In the genomic region with DNA sequence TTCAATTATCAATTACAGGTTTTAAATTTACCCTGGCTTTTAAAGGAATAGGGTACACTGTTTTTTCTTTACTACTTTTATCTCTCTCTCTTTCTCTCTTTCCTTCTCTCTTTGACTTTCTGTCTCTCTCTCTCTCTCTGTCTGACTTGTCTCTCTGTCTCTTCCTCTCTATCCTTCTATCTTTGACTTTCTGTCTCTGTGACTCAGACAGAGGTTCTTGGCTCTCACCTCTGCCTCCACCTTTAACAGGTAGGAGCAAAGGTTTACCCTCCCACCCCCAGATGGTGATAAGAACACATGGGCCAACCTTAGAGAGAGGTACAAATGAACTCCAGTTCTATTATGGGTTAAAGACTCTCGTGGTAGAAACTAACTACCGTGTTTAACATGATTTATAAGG, we compare ENCODE assay signal across 37 cellular contexts. TPM values are rescaled to one million over a fixed set of nuclear protein-coding genes. Genes with fewer than 3 reads are reported as not detected.
"Had no signal": no experiment of that assay in that cellular context is flagged by ENCODE, and none has a peak within 500 bp of the region (broad histone marks: within the 10 kb centered on the region; RNA-seq: fewer than 3 reads in every experiment).

No MANE protein-coding gene starts in this region.

- H3K36me3 ChIP-seq: ascending aorta, cardiac muscle cell, WERI-Rb-1 had no signal

- H3K4me3 ChIP-seq: ascending aorta, cardiac muscle cell had no signal

- H3K4me1 ChIP-seq: ascending aorta had no signal

- H3K4me1 Mint-ChIP-seq: activated CD8-positive, alpha-beta memory T cell treated with anti-CD3 and anti-CD28 coated beads, Interleukin-2, amount 10 ng/mL, durations not matched to agents 7 days and 5 days; activated naive CD4-positive, alpha-beta T cell treated with anti-CD3 and anti-CD28 coated beads, Interleukin-2, amount 10 ng/mL, durations not matched to agents 7 days and 5 days; activated naive CD4-positive, alpha-beta T cell treated with anti-CD3 and anti-CD28 coated beads, Interleukin-2, amount 50 U/mL, for 24 hours; activated naive CD8-positive, alpha-beta T cell treated with anti-CD3 and anti-CD28 coated beads, Interleukin-2, amount 10 ng/mL, durations not matched to agents 7 days and 5 days; activated naive CD8-positive, alpha-beta T cell treated with anti-CD3 and anti-CD28 coated beads, Interleukin-2, amount 50 U/mL, for 24 hours; central memory CD8-positive, alpha-beta T cell; WTC11 had no signal

- FAIRE-seq: bronchial epithelial cell had no signal

- H3K36me3 Mint-ChIP-seq: activated CD8-positive, alpha-beta memory T cell treated with anti-CD3 and anti-CD28 coated beads, Interleukin-2, amount 10 ng/mL, durations not matched to agents 7 days and 5 days; activated naive CD4-positive, alpha-beta T cell treated with anti-CD3 and anti-CD28 coated beads, Interleukin-2, amount 10 ng/mL, durations not matched to agents 7 days and 5 days; activated naive CD4-positive, alpha-beta T cell treated with anti-CD3 and anti-CD28 coated beads, Interleukin-2, amount 50 U/mL, for 24 hours; activated naive CD8-positive, alpha-beta T cell; activated naive CD8-positive, alpha-beta T cell treated with anti-CD3 and anti-CD28 coated beads, Interleukin-2, amount 10 ng/mL, durations not matched to agents 7 days and 5 days; brain had no signal

- H3K27ac ChIP-seq: ascending aorta, cardiac muscle cell, WERI-Rb-1 had no signal

- H3K27ac Mint-ChIP-seq: activated CD4-positive, alpha-beta memory T cell treated with anti-CD3 and anti-CD28 coated beads, Interleukin-2, amount 10 ng/mL, durations not matched to agents 7 days and 5 days; activated CD4-positive, alpha-beta T cell treated with anti-CD3 and anti-CD28 coated beads for 36 hours; activated CD8-positive, alpha-beta memory T cell treated with anti-CD3 and anti-CD28 coated beads, Interleukin-2, amount 10 ng/mL, durations not matched to agents 7 days and 5 days; activated CD8-positive, alpha-beta T cell treated with anti-CD3 and anti-CD28 coated beads, Interleukin-2, amount 10 ng/mL, durations not matched to agents 7 days and 5 days; activated naive CD4-positive, alpha-beta T cell treated with anti-CD3 and anti-CD28 coated beads, Interleukin-2, amount 10 ng/mL, durations not matched to agents 7 days and 5 days; activated naive CD4-positive, alpha-beta T cell treated with anti-CD3 and anti-CD28 coated beads, Interleukin-2, amount 50 U/mL, for 24 hours; activated naive CD8-positive, alpha-beta T cell; activated naive CD8-positive, alpha-beta T cell treated with anti-CD3 and anti-CD28 coated beads, Interleukin-2, amount 10 ng/mL, durations not matched to agents 7 days and 5 days; activated naive CD8-positive, alpha-beta T cell treated with anti-CD3 and anti-CD28 coated beads, Interleukin-2, amount 50 U/mL, for 24 hours; activated T-cell treated with anti-CD3 and anti-CD28 coated beads, Interleukin-2, amount 50 U/mL, for 24 hours; brain; T-helper 1 cell treated with Interleukin-12 subunit alpha and Interleukin-12 subunit beta and Interleukin-4 antibody, amounts not matched to agents 30 μg/mL and 1 μg/mL, for 36 hours; T-helper 2 cell treated with Interferon-gamma antibody and Interleukin-4, amounts not matched to agents 5 μg/mL and 100 μg/mL, for 36 hours; WTC11 had no signal

- H3K27me3 ChIP-seq: ascending aorta, cardiac muscle cell had no signal

- H3K9me3 Mint-ChIP-seq: activated naive CD4-positive, alpha-beta T cell treated with anti-CD3 and anti-CD28 coated beads, Interleukin-2, amount 50 U/mL, for 24 hours; central memory CD8-positive, alpha-beta T cell; T-helper 1 cell treated with Interleukin-12 subunit alpha and Interleukin-12 subunit beta and Interleukin-4 antibody, amounts not matched to agents 30 μg/mL and 1 μg/mL, for 36 hours had no signal

- H3K9me3 ChIP-seq: ascending aorta had no signal

- DNase-seq: activated CD4-positive, alpha-beta memory T cell treated with anti-CD3 and anti-CD28 coated beads, Interleukin-2, amount 10 ng/mL, durations not matched to agents 7 days and 5 days; activated CD4-positive, alpha-beta T cell treated with anti-CD3 and anti-CD28 coated beads for 1 hour; activated CD4-positive, alpha-beta T cell treated with anti-CD3 and anti-CD28 coated beads for 36 hours; activated CD4-positive, alpha-beta T cell treated with anti-CD3 and anti-CD28 coated beads for 48 hours; activated CD4-positive, alpha-beta T cell treated with anti-CD3 and anti-CD28 coated beads, Interleukin-2, amount 50 U/mL, for 1 hour; activated CD4-positive, alpha-beta T cell treated with anti-CD3 and anti-CD28 coated beads, Interleukin-2, amount 50 U/mL, for 48 hours; activated CD4-positive, CD25-positive, alpha-beta regulatory T cell; activated CD8-positive, alpha-beta memory T cell treated with anti-CD3 and anti-CD28 coated beads for 24 hours; activated CD8-positive, alpha-beta memory T cell treated with anti-CD3 and anti-CD28 coated beads, Interleukin-2, amount 10 ng/mL, durations not matched to agents 7 days and 5 days; activated CD8-positive, alpha-beta memory T cell treated with anti-CD3 and anti-CD28 coated beads, Interleukin-2, amount 50 U/mL, for 48 hours; activated CD8-positive, alpha-beta T cell treated with anti-CD3 and anti-CD28 coated beads, Interleukin-2, amount 10 ng/mL, durations not matched to agents 7 days and 5 days; activated effector memory CD4-positive, alpha-beta T cell treated with Interleukin-2 at 50 U/mL for 16 hours; activated gamma-delta T cell; activated naive CD4-positive, alpha-beta T cell treated with anti-CD3 and anti-CD28 coated beads, Interleukin-2, amount 10 ng/mL, durations not matched to agents 7 days and 5 days; activated naive CD4-positive, alpha-beta T cell treated with Interleukin-2 at 50 U/mL for 16 hours; activated naive CD8-positive, alpha-beta T cell treated with anti-CD3 and anti-CD28 coated beads, Interleukin-2, amount 10 ng/mL, durations not matched to agents 7 days and 5 days; activated naive CD8-positive, alpha-beta T cell treated with anti-CD3 and anti-CD28 coated beads, Interleukin-2, amount 50 U/mL, for 24 hours; activated T-cell treated with anti-CD3 and anti-CD28 coated beads, Interleukin-2, amount 50 U/mL, for 24 hours; activated T-cell treated with anti-CD3 and anti-CD28 coated beads, Interleukin-2, amount 50 U/mL, for 48 hours; amygdala; anterior cingulate cortex; caudate nucleus; cerebellar nuclear complex; T-helper 1 cell; T-helper 2 cell; T-helper 9 cell; WERI-Rb-1 had no signal

- H3K4me3 Mint-ChIP-seq: activated CD4-positive, alpha-beta memory T cell treated with anti-CD3 and anti-CD28 coated beads, Interleukin-2, amount 10 ng/mL, durations not matched to agents 7 days and 5 days; activated CD4-positive, alpha-beta T cell treated with anti-CD3 and anti-CD28 coated beads for 36 hours; activated CD8-positive, alpha-beta memory T cell treated with anti-CD3 and anti-CD28 coated beads, Interleukin-2, amount 10 ng/mL, durations not matched to agents 7 days and 5 days; activated CD8-positive, alpha-beta T cell treated with anti-CD3 and anti-CD28 coated beads, Interleukin-2, amount 10 ng/mL, durations not matched to agents 7 days and 5 days; activated naive CD4-positive, alpha-beta T cell treated with anti-CD3 and anti-CD28 coated beads, Interleukin-2, amount 10 ng/mL, durations not matched to agents 7 days and 5 days; activated naive CD4-positive, alpha-beta T cell treated with anti-CD3 and anti-CD28 coated beads, Interleukin-2, amount 50 U/mL, for 24 hours; activated naive CD8-positive, alpha-beta T cell; activated naive CD8-positive, alpha-beta T cell treated with anti-CD3 and anti-CD28 coated beads, Interleukin-2, amount 10 ng/mL, durations not matched to agents 7 days and 5 days; activated naive CD8-positive, alpha-beta T cell treated with anti-CD3 and anti-CD28 coated beads, Interleukin-2, amount 50 U/mL, for 24 hours; activated T-cell treated with anti-CD3 and anti-CD28 coated beads, Interleukin-2, amount 50 U/mL, for 24 hours; brain; central memory CD8-positive, alpha-beta T cell; T-helper 1 cell treated with Interleukin-12 subunit alpha and Interleukin-12 subunit beta and Interleukin-4 antibody, amounts not matched to agents 30 μg/mL and 1 μg/mL, for 36 hours; T-helper 2 cell treated with Interferon-gamma antibody and Interleukin-4, amounts not matched to agents 5 μg/mL and 100 μg/mL, for 36 hours; WTC11 had no signal

RNA-seq across cellular contexts. Expression of a gene that starts 20.3 kb away (rescaled TPM):
- total RNA-seq: activated CD8-positive, alpha-beta T cell treated with anti-CD3 and anti-CD28 coated beads, Interleukin-2, amount 10 ng/mL, durations not matched to agents 7 days and 5 days; bronchial epithelial cell had no signal
